Comparison of ENCODE assay signal across 8 cellular contexts in the genomic region with DNA sequence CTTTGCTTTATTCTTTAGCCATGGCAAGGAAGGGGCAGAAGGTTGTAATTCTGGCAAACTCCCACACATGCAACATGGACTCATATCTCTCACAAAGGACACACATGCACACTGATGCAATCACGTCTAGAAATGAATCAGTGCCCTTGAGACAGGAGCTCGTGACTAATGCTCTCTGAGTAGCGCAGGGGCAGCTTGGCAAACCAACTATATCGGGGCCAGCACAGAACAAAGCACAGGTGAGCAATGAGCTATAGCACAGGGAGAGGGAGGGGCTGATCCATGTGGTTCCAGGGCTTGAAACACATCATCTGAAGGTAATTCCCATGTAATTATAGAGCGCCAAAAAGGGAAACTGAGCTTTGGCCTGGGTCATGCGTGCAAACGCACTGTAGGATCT.
DNase-seq lines count a peak whose midpoint lies in the region; ATAC-seq and TF ChIP-seq lines count a peak whose summit lies in the region.

No MANE protein-coding gene starts in this region.

- no peaks in the 10 kb centered on the region for H3K27me3 Mint-ChIP-seq in Calu3 (ENCODE audit: unreplicated experiment)

- intact Hi-C loops in Right ventricle myocardium superior (cut with DNase I) (no loop called here), Calu3 (cut with micrococcal nuclease; ENCODE audit: unreplicated experiment) (no loop called here)

- no peaks in the 10 kb centered on the region for H3K9me3 Mint-ChIP-seq in Calu3 (ENCODE audit: low read depth, unreplicated experiment)

- H3K27me3 ChIP-seq in right atrium auricular region, result no peaks in the 10 kb centered on the region

- BruUV-seq in Calu3 (replicated peaks; lab: Mats Ljungman, UMichigan), result no TSS peak

- no peaks in the 10 kb centered on the region for H3K36me3 ChIP-seq in right atrium auricular region

- no peaks in the 10 kb centered on the region for H3K9me3 ChIP-seq in right atrium auricular region

- TF ChIP-seq CTCF in right atrium auricular region (IDR thresholded peaks at IDR 0.05), result no peak
- TF ChIP-seq CTCF in Calu3 (IDR thresholded peaks at IDR 0.05; ENCODE audit: unreplicated experiment), result no peak

- H3K27ac ChIP-seq in right atrium auricular region, result peak overlapping the region in 1 of 2 donors; percentile 19
- no peak overlapping the region for H3K27ac ChIP-seq in substantia nigra (ENCODE audit: low read depth, low read length, poor library complexity, severe bottlenecking)

- H3K4me1 ChIP-seq in right atrium auricular region, result peaks cover 0 to 31% of the 10 kb centered on the region in 2 donors

- H3K4me3 Mint-ChIP-seq in Calu3 (ENCODE audit: low read depth, unreplicated experiment), result no peak overlapping the region

- peak; percentile 69 for DNase-seq in right atrium auricular region (ENCODE audit: low spot score)
- DNase-seq in Right ventricle myocardium superior, result no peak
- DNase-seq in RPMI7951 (ENCODE audit: low read depth), result peak; percentile 96
- DNase-seq in dedifferentiated amniotic fluid mesenchymal stem cell (ENCODE audit: extremely low spot score), result peak; percentile 92
- peak; percentile 86 for DNase-seq in stimulated activated CD4-positive, alpha-beta T cell treated with anti-CD3 and anti-CD28 coated beads, Interleukin-1b, Interleukin-23, amount 100 ng/mL, for 48 hours
- no peak for DNase-seq in substantia nigra (lab: John Stamatoyannopoulos, UW)
- no peak for DNase-seq in Calu3

- H3K27ac Mint-ChIP-seq in Calu3 (ENCODE audit: unreplicated experiment), result no peak overlapping the region

- no peak for ATAC-seq in Right ventricle myocardium superior (ENCODE audit: poor library complexity)
- ATAC-seq in HG02884 (IDR thresholded peaks at IDR 0.05; ENCODE audit: unreplicated experiment), result peak; percentile 55

- no peaks in the 10 kb centered on the region for H3K4me1 Mint-ChIP-seq in Calu3 (ENCODE audit: low read depth, unreplicated experiment)

- CTCF ChIA-PET in Calu3 (lab: Charles Lee), result no interaction called here

- H3K4me3 ChIP-seq in right atrium auricular region, result no peak overlapping the region

- no peaks in the 10 kb centered on the region for H3K36me3 Mint-ChIP-seq in Calu3 (ENCODE audit: insufficient read depth, unreplicated experiment)

Comparison
In these comparisons a context has a peak if more than half of its experiments do, and no peak if none do; other contexts are left out.
1. DNase-seq: peak in right atrium auricular region (single experiment), RPMI7951 (single experiment), dedifferentiated amniotic fluid mesenchymal stem cell (single experiment) and stimulated activated CD4-positive, alpha-beta T cell treated with anti-CD3 and anti-CD28 coated beads, Interleukin-1b, Interleukin-23, amount 100 ng/mL, for 48 hours (single experiment); none in Right ventricle myocardium superior (single experiment), substantia nigra (0 of 49) and Calu3 (single experiment).